Comparison of ENCODE assay signal across 1 cellular context in the genomic region with DNA sequence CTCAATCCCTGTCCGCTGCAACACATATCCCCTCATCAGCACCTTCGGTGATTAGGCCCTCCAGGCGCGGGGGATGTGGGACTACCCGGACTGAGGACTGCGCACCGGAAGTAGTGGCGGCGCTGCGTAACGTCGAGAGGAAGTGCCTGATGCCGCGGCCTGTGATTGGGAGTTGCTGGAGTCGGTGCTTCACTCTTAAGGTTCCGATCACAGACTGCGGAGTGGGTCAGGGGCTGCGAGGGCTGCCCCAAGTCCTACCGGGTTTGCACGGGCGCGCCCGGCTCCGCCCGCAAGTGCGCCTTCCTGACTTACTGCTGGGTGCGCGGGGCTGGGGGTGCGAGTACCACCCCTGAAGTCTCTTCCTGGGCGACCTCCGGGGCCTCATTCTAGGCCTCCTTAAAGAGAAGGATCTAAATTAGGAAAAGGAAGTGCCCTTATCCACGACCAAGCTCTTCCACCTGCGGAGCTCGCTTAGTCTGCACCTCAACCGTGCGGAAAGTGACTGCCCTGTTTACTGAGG.
TF ChIP-seq lines count a peak whose summit lies in the region.

A gene (plus strand): TSS at position 192 of the 520 bp plus-strand sequence. CDS start 1,822 bp downstream, outside the sequence.

TF ChIP-seq in K562, 482 proteins besides CTCF, POLR2A, EP300 and RAD21 (continued from another document and continues in another):
- TF ChIP-seq BRD9 (IDR thresholded peaks at IDR 0.05; ENCODE audit: low read depth, partially characterized antibody) (no peak), POLR3A (IDR thresholded peaks at IDR 0.05; ENCODE audit: borderline replicate concordance, extremely low read depth, insufficient read depth, insufficient read length) (no peak), TSC22D4 (tag; IDR thresholded peaks at IDR 0.05) (no peak; the same call in 1 of the 2 replicates), ZNF668 (CRISPR knock-in tag; IDR thresholded peaks at IDR 0.05) (0 out of 2 replicates have a peak, but pooled peaks have one; percentile 75), RBBP5 (IDR thresholded peaks at IDR 0.05; ENCODE audit: borderline replicate concordance, insufficient read depth, low read length, poor library complexity, severe bottlenecking) (peak; percentile 66), NCOA6 (IDR thresholded peaks at IDR 0.05) (peak; percentile 82), NFIC (IDR thresholded peaks at IDR 0.05) (peak; percentile 23; the same call in 1 of the 2 replicates), ZNF174 (CRISPR knock-in tag; IDR thresholded peaks at IDR 0.05) (no peak), ZNF589 (CRISPR knock-in tag; IDR thresholded peaks at IDR 0.05; ENCODE audit: low read depth) (0 out of 2 replicates have a peak, but pooled peaks have one; percentile 53), CC2D1A (IDR thresholded peaks at IDR 0.05) (peak; percentile 95), NR1H2 (CRISPR knock-in tag; IDR thresholded peaks at IDR 0.05) (no peak), ZNF644 (tag; IDR thresholded peaks at IDR 0.05; ENCODE audit: low read depth) (0 out of 2 replicates have a peak, but pooled peaks have one; percentile 46), FOS (IDR thresholded peaks at IDR 0.05; ENCODE audit: extremely low read depth, insufficient read length) (peak; percentile 38), NBN (IDR thresholded peaks at IDR 0.05; ENCODE audit: low read depth) (0 out of 2 replicates have a peak, but pooled peaks have one; percentile 51), ZNF445 (CRISPR knock-in tag; IDR thresholded peaks at IDR 0.05; ENCODE audit: low read depth) (no peak), TAF7 (tag; IDR thresholded peaks at IDR 0.05) (peak; percentile 61; the same call in 1 of the 2 replicates), SREBF2 (CRISPR knock-in tag; IDR thresholded peaks at IDR 0.05) (no peak), ZNF217 (CRISPR knock-in tag; IDR thresholded peaks at IDR 0.05) (no peak), POLR2AphosphoS2 (IDR thresholded peaks at IDR 0.05; ENCODE audit: low read length) (no peak), ZNF583 (CRISPR knock-in tag; IDR thresholded peaks at IDR 0.05) (peak; percentile 43; the same call in 1 of the 2 replicates), TAF9B (IDR thresholded peaks at IDR 0.05; ENCODE audit: partially characterized antibody) (peak; percentile 61), HMG20B (CRISPR knock-in tag; IDR thresholded peaks at IDR 0.05) (no peak), ZNF561 (CRISPR knock-in tag; conservative IDR thresholded peaks at IDR 0.05) (no peak)
- TF ChIP-seq, protein P1, sequence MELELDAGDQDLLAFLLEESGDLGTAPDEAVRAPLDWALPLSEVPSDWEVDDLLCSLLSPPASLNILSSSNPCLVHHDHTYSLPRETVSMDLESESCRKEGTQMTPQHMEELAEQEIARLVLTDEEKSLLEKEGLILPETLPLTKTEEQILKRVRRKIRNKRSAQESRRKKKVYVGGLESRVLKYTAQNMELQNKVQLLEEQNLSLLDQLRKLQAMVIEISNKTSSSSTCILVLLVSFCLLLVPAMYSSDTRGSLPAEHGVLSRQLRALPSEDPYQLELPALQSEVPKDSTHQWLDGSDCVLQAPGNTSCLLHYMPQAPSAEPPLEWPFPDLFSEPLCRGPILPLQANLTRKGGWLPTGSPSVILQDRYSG (tag; conservative IDR thresholded peaks at IDR 0.05; ENCODE audit: low read depth), result 0 out of 2 replicates have a peak, but pooled peaks have one; percentile 54
- TF ChIP-seq, protein P2, sequence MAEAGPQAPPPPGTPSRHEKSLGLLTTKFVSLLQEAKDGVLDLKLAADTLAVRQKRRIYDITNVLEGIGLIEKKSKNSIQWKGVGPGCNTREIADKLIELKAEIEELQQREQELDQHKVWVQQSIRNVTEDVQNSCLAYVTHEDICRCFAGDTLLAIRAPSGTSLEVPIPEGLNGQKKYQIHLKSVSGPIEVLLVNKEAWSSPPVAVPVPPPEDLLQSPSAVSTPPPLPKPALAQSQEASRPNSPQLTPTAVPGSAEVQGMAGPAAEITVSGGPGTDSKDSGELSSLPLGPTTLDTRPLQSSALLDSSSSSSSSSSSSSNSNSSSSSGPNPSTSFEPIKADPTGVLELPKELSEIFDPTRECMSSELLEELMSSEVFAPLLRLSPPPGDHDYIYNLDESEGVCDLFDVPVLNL (CRISPR knock-in tag; IDR thresholded peaks at IDR 0.05; ENCODE audit: low read depth), result no peak
- TF ChIP-seq, protein P3, sequence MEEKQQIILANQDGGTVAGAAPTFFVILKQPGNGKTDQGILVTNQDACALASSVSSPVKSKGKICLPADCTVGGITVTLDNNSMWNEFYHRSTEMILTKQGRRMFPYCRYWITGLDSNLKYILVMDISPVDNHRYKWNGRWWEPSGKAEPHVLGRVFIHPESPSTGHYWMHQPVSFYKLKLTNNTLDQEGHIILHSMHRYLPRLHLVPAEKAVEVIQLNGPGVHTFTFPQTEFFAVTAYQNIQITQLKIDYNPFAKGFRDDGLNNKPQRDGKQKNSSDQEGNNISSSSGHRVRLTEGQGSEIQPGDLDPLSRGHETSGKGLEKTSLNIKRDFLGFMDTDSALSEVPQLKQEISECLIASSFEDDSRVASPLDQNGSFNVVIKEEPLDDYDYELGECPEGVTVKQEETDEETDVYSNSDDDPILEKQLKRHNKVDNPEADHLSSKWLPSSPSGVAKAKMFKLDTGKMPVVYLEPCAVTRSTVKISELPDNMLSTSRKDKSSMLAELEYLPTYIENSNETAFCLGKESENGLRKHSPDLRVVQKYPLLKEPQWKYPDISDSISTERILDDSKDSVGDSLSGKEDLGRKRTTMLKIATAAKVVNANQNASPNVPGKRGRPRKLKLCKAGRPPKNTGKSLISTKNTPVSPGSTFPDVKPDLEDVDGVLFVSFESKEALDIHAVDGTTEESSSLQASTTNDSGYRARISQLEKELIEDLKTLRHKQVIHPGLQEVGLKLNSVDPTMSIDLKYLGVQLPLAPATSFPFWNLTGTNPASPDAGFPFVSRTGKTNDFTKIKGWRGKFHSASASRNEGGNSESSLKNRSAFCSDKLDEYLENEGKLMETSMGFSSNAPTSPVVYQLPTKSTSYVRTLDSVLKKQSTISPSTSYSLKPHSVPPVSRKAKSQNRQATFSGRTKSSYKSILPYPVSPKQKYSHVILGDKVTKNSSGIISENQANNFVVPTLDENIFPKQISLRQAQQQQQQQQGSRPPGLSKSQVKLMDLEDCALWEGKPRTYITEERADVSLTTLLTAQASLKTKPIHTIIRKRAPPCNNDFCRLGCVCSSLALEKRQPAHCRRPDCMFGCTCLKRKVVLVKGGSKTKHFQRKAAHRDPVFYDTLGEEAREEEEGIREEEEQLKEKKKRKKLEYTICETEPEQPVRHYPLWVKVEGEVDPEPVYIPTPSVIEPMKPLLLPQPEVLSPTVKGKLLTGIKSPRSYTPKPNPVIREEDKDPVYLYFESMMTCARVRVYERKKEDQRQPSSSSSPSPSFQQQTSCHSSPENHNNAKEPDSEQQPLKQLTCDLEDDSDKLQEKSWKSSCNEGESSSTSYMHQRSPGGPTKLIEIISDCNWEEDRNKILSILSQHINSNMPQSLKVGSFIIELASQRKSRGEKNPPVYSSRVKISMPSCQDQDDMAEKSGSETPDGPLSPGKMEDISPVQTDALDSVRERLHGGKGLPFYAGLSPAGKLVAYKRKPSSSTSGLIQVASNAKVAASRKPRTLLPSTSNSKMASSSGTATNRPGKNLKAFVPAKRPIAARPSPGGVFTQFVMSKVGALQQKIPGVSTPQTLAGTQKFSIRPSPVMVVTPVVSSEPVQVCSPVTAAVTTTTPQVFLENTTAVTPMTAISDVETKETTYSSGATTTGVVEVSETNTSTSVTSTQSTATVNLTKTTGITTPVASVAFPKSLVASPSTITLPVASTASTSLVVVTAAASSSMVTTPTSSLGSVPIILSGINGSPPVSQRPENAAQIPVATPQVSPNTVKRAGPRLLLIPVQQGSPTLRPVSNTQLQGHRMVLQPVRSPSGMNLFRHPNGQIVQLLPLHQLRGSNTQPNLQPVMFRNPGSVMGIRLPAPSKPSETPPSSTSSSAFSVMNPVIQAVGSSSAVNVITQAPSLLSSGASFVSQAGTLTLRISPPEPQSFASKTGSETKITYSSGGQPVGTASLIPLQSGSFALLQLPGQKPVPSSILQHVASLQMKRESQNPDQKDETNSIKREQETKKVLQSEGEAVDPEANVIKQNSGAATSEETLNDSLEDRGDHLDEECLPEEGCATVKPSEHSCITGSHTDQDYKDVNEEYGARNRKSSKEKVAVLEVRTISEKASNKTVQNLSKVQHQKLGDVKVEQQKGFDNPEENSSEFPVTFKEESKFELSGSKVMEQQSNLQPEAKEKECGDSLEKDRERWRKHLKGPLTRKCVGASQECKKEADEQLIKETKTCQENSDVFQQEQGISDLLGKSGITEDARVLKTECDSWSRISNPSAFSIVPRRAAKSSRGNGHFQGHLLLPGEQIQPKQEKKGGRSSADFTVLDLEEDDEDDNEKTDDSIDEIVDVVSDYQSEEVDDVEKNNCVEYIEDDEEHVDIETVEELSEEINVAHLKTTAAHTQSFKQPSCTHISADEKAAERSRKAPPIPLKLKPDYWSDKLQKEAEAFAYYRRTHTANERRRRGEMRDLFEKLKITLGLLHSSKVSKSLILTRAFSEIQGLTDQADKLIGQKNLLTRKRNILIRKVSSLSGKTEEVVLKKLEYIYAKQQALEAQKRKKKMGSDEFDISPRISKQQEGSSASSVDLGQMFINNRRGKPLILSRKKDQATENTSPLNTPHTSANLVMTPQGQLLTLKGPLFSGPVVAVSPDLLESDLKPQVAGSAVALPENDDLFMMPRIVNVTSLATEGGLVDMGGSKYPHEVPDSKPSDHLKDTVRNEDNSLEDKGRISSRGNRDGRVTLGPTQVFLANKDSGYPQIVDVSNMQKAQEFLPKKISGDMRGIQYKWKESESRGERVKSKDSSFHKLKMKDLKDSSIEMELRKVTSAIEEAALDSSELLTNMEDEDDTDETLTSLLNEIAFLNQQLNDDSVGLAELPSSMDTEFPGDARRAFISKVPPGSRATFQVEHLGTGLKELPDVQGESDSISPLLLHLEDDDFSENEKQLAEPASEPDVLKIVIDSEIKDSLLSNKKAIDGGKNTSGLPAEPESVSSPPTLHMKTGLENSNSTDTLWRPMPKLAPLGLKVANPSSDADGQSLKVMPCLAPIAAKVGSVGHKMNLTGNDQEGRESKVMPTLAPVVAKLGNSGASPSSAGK (IDR thresholded peaks at IDR 0.05), result peak; percentile 49
- TF ChIP-seq, protein P4, sequence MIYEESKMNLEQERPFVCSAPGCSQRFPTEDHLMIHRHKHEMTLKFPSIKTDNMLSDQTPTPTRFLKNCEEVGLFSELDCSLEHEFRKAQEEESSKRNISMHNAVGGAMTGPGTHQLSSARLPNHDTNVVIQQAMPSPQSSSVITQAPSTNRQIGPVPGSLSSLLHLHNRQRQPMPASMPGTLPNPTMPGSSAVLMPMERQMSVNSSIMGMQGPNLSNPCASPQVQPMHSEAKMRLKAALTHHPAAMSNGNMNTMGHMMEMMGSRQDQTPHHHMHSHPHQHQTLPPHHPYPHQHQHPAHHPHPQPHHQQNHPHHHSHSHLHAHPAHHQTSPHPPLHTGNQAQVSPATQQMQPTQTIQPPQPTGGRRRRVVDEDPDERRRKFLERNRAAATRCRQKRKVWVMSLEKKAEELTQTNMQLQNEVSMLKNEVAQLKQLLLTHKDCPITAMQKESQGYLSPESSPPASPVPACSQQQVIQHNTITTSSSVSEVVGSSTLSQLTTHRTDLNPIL (CRISPR knock-in tag; IDR thresholded peaks at IDR 0.05), result no peak
- TF ChIP-seq, protein P5, sequence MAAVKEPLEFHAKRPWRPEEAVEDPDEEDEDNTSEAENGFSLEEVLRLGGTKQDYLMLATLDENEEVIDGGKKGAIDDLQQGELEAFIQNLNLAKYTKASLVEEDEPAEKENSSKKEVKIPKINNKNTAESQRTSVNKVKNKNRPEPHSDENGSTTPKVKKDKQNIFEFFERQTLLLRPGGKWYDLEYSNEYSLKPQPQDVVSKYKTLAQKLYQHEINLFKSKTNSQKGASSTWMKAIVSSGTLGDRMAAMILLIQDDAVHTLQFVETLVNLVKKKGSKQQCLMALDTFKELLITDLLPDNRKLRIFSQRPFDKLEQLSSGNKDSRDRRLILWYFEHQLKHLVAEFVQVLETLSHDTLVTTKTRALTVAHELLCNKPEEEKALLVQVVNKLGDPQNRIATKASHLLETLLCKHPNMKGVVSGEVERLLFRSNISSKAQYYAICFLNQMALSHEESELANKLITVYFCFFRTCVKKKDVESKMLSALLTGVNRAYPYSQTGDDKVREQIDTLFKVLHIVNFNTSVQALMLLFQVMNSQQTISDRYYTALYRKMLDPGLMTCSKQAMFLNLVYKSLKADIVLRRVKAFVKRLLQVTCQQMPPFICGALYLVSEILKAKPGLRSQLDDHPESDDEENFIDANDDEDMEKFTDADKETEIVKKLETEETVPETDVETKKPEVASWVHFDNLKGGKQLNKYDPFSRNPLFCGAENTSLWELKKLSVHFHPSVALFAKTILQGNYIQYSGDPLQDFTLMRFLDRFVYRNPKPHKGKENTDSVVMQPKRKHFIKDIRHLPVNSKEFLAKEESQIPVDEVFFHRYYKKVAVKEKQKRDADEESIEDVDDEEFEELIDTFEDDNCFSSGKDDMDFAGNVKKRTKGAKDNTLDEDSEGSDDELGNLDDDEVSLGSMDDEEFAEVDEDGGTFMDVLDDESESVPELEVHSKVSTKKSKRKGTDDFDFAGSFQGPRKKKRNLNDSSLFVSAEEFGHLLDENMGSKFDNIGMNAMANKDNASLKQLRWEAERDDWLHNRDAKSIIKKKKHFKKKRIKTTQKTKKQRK (IDR thresholded peaks at IDR 0.05; ENCODE audit: borderline replicate concordance, low read depth, low read length), result no peak
